8 cellular contexts compared by ENCODE assay signal in genomic region chr2:62704654-62705006, GRCh38.
DNase-seq lines count a peak whose midpoint lies in the region; ATAC-seq and TF ChIP-seq lines count a peak whose summit lies in the region.

No MANE protein-coding gene starts in this region.

- H3K27ac ChIP-seq in SK-N-MC: 0 out of 2 replicates have a peak overlapping the region, but pooled peaks have one; percentile 40

- H3K9ac ChIP-seq in SK-N-MC (ENCODE audit: insufficient read length): peak overlapping the region; percentile 69

- H3K4me3 ChIP-seq in GM12864 (ENCODE audit: low read depth, low read length): peak overlapping the region; percentile 73
- H3K4me3 ChIP-seq in SK-N-MC: peak overlapping the region; percentile 85
- H3K4me3 ChIP-seq in fibroblast of mammary gland (ENCODE audit: control insufficient read depth, low read depth, low read length): peak overlapping the region; percentile 67
- peak overlapping the region; percentile 82 for H3K4me3 ChIP-seq in retinal pigment epithelial cell (ENCODE audit: low read length)

- TF ChIP-seq CTCF in GM12864 (IDR thresholded peaks at IDR 0.05; ENCODE audit: low read depth, low read length, missing control alignments): no peak
- TF ChIP-seq CTCF in fibroblast of mammary gland (conservative IDR thresholded peaks at IDR 0.05; ENCODE audit: control insufficient read depth, insufficient read depth, low read depth, low read length): no peak
- TF ChIP-seq CTCF in retinal pigment epithelial cell (conservative IDR thresholded peaks at IDR 0.05; ENCODE audit: low read depth, low read length): no peak

- peaks cover 8% of the 10 kb centered on the region; the same call in 1 of the 2 replicates for H3K9me3 ChIP-seq in SK-N-MC (ENCODE audit: low read depth, low read length)

- ATAC-seq in HG02852 (IDR thresholded peaks at IDR 0.05; ENCODE audit: unreplicated experiment) (no peak), HG03097 (IDR thresholded peaks at IDR 0.05; ENCODE audit: low FRiP score, unreplicated experiment) (no peak)

- DNase-seq in GM12864 (ENCODE audit: low read depth) (no peak), SK-N-MC (ENCODE audit: low read depth, low spot score) (no peak), fibroblast of mammary gland (ENCODE audit: low read depth) (no peak), retinal pigment epithelial cell (ENCODE audit: low read depth) (no peak), cerebellar cortex (ENCODE audit: low spot score) (no peak), middle frontal gyrus (ENCODE audit: extremely low spot score, low spot score) (no peak)

- peaks cover 20% of the 10 kb centered on the region for H3K36me3 ChIP-seq in SK-N-MC (ENCODE audit: insufficient read depth, low read length)
